Comparison of ENCODE assay signal across 1 cellular context in the genomic region with DNA sequence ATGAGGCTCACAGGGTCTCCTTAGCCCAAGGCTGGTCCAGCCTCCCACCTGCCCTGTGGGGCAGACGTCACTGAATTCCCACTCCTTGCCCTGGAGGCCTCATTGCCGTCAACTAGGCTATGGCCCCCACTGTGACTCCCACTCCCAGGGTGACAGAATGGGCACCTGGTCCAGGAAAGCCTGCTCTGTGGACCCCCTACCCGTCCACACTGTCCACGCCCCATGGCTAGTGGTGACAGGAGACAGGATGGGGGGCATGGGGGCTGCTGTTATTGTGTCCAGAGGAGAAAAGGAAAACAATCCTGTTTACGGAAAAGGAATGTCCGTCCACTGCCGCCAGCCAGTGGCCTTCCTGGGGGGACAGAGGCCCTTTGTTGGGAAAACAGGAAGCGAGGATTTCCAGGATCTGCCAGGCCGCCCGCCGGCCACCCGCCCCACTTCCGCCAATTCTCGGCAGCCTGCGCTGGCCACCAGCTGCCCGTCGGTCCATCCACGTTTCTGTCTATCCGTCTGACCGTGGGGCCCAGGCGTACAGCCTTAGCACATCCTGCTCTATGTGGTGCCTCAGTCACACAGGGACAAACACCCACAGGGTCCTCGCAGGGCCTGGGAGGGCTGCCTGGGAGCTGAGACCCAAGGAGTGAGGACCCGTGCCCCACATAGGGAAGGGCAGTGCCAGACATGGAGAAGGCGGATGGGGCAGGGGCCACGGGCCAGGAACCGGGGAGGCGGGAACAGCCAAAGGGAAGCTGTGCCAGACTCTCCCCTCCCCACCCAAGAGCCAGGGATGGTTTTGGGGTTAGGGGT.
TF ChIP-seq lines count a peak whose summit lies in the region.

No MANE protein-coding gene starts in this region.

TF ChIP-seq in HepG2, 621 proteins besides CTCF, POLR2A, EP300 and RAD21 (continued from another document and continues in another):
- TF ChIP-seq, protein P1, sequence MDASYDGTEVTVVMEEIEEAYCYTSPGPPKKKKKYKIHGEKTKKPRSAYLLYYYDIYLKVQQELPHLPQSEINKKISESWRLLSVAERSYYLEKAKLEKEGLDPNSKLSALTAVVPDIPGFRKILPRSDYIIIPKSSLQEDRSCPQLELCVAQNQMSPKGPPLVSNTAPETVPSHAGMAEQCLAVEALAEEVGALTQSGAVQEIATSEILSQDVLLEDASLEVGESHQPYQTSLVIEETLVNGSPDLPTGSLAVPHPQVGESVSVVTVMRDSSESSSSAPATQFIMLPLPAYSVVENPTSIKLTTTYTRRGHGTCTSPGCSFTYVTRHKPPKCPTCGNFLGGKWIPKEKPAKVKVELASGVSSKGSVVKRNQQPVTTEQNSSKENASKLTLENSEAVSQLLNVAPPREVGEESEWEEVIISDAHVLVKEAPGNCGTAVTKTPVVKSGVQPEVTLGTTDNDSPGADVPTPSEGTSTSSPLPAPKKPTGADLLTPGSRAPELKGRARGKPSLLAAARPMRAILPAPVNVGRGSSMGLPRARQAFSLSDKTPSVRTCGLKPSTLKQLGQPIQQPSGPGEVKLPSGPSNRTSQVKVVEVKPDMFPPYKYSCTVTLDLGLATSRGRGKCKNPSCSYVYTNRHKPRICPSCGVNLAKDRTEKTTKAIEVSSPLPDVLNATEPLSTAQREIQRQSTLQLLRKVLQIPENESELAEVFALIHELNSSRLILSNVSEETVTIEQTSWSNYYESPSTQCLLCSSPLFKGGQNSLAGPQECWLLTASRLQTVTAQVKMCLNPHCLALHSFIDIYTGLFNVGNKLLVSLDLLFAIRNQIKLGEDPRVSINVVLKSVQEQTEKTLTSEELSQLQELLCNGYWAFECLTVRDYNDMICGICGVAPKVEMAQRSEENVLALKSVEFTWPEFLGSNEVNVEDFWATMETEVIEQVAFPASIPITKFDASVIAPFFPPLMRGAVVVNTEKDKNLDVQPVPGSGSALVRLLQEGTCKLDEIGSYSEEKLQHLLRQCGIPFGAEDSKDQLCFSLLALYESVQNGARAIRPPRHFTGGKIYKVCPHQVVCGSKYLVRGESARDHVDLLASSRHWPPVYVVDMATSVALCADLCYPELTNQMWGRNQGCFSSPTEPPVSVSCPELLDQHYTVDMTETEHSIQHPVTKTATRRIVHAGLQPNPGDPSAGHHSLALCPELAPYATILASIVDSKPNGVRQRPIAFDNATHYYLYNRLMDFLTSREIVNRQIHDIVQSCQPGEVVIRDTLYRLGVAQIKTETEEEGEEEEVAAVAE (CRISPR knock-in tag; IDR thresholded peaks at IDR 0.05; ENCODE audit: borderline replicate concordance), result peak; percentile 50; the same call in 1 of the 2 replicates
- no peak; the same call in 1 of the 2 replicates for TF ChIP-seq BRD4 (CRISPR knock-in tag; IDR thresholded peaks at IDR 0.05)
- no peak for TF ChIP-seq ARID2 (CRISPR knock-in tag; IDR thresholded peaks at IDR 0.05; ENCODE audit: borderline replicate concordance)
- no peak for TF ChIP-seq ZNF577 (CRISPR knock-in tag; IDR thresholded peaks at IDR 0.05; ENCODE audit: borderline replicate concordance, low read depth)
- TF ChIP-seq, protein P2, sequence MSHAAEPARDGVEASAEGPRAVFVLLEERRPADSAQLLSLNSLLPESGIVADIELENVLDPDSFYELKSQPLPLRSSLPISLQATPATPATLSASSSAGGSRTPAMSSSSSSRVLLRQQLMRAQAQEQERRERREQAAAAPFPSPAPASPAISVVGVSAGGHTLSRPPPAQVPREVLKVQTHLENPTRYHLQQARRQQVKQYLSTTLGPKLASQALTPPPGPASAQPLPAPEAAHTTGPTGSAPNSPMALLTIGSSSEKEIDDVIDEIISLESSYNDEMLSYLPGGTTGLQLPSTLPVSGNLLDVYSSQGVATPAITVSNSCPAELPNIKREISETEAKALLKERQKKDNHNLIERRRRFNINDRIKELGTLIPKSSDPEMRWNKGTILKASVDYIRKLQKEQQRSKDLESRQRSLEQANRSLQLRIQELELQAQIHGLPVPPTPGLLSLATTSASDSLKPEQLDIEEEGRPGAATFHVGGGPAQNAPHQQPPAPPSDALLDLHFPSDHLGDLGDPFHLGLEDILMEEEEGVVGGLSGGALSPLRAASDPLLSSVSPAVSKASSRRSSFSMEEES (CRISPR knock-in tag; IDR thresholded peaks at IDR 0.05), result peak; percentile 73; the same call in 1 of the 2 replicates
- TF ChIP-seq ZNF7 (CRISPR knock-in tag; IDR thresholded peaks at IDR 0.05), result no peak
- no peak for TF ChIP-seq ZNF75D (CRISPR knock-in tag; IDR thresholded peaks at IDR 0.05; ENCODE audit: borderline replicate concordance)
- TF ChIP-seq, protein P3, sequence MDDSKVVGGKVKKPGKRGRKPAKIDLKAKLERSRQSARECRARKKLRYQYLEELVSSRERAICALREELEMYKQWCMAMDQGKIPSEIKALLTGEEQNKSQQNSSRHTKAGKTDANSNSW (CRISPR knock-in tag; IDR thresholded peaks at IDR 0.05; ENCODE audit: borderline replicate concordance), result no peak
- TF ChIP-seq ZMAT3 (CRISPR knock-in tag; conservative IDR thresholded peaks at IDR 0.05), result no peak
- TF ChIP-seq, protein P4, sequence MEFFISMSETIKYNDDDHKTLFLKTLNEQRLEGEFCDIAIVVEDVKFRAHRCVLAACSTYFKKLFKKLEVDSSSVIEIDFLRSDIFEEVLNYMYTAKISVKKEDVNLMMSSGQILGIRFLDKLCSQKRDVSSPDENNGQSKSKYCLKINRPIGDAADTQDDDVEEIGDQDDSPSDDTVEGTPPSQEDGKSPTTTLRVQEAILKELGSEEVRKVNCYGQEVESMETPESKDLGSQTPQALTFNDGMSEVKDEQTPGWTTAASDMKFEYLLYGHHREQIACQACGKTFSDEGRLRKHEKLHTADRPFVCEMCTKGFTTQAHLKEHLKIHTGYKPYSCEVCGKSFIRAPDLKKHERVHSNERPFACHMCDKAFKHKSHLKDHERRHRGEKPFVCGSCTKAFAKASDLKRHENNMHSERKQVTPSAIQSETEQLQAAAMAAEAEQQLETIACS (CRISPR knock-in tag; IDR thresholded peaks at IDR 0.05), result no peak
- 0 out of 2 replicates have a peak, but pooled peaks have one; percentile 48 for TF ChIP-seq ZMYM2 (CRISPR knock-in tag; IDR thresholded peaks at IDR 0.05)
- TF ChIP-seq, protein P5, sequence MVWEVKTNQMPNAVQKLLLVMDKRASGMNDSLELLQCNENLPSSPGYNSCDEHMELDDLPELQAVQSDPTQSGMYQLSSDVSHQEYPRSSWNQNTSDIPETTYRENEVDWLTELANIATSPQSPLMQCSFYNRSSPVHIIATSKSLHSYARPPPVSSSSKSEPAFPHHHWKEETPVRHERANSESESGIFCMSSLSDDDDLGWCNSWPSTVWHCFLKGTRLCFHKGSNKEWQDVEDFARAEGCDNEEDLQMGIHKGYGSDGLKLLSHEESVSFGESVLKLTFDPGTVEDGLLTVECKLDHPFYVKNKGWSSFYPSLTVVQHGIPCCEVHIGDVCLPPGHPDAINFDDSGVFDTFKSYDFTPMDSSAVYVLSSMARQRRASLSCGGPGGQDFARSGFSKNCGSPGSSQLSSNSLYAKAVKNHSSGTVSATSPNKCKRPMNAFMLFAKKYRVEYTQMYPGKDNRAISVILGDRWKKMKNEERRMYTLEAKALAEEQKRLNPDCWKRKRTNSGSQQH (CRISPR knock-in tag; IDR thresholded peaks at IDR 0.05; ENCODE audit: low read depth), result no peak
- no peak for TF ChIP-seq MED13 (CRISPR knock-in tag; IDR thresholded peaks at IDR 0.05)
- TF ChIP-seq ZKSCAN5 (CRISPR knock-in tag; IDR thresholded peaks at IDR 0.05), result no peak
- peak; percentile 84 for TF ChIP-seq KAT8 (CRISPR knock-in tag; IDR thresholded peaks at IDR 0.05)
- no peak; the same call in 1 of the 2 replicates for TF ChIP-seq ZNF343 (CRISPR knock-in tag; IDR thresholded peaks at IDR 0.05)
- TF ChIP-seq CHD4 (IDR thresholded peaks at IDR 0.05; ENCODE audit: borderline replicate concordance, low read length), result no peak; the same call in 1 of the 2 replicates
- no peak for TF ChIP-seq IKZF1 (IDR thresholded peaks at IDR 0.05)
- TF ChIP-seq SMARCE1 (IDR thresholded peaks at IDR 0.05; ENCODE audit: borderline replicate concordance), result no peak
- TF ChIP-seq ELF1 (CRISPR knock-in tag; IDR thresholded peaks at IDR 0.05), result peak; percentile 95
- no peak for TF ChIP-seq HDAC6 (IDR thresholded peaks at IDR 0.05; ENCODE audit: low read depth, low read length)
- no peak for TF ChIP-seq ZMYM3 (CRISPR knock-in tag; IDR thresholded peaks at IDR 0.05)
- TF ChIP-seq THYN1 (CRISPR knock-in tag; IDR thresholded peaks at IDR 0.05; ENCODE audit: borderline replicate concordance, low read depth), result no peak
- TF ChIP-seq, protein P6, sequence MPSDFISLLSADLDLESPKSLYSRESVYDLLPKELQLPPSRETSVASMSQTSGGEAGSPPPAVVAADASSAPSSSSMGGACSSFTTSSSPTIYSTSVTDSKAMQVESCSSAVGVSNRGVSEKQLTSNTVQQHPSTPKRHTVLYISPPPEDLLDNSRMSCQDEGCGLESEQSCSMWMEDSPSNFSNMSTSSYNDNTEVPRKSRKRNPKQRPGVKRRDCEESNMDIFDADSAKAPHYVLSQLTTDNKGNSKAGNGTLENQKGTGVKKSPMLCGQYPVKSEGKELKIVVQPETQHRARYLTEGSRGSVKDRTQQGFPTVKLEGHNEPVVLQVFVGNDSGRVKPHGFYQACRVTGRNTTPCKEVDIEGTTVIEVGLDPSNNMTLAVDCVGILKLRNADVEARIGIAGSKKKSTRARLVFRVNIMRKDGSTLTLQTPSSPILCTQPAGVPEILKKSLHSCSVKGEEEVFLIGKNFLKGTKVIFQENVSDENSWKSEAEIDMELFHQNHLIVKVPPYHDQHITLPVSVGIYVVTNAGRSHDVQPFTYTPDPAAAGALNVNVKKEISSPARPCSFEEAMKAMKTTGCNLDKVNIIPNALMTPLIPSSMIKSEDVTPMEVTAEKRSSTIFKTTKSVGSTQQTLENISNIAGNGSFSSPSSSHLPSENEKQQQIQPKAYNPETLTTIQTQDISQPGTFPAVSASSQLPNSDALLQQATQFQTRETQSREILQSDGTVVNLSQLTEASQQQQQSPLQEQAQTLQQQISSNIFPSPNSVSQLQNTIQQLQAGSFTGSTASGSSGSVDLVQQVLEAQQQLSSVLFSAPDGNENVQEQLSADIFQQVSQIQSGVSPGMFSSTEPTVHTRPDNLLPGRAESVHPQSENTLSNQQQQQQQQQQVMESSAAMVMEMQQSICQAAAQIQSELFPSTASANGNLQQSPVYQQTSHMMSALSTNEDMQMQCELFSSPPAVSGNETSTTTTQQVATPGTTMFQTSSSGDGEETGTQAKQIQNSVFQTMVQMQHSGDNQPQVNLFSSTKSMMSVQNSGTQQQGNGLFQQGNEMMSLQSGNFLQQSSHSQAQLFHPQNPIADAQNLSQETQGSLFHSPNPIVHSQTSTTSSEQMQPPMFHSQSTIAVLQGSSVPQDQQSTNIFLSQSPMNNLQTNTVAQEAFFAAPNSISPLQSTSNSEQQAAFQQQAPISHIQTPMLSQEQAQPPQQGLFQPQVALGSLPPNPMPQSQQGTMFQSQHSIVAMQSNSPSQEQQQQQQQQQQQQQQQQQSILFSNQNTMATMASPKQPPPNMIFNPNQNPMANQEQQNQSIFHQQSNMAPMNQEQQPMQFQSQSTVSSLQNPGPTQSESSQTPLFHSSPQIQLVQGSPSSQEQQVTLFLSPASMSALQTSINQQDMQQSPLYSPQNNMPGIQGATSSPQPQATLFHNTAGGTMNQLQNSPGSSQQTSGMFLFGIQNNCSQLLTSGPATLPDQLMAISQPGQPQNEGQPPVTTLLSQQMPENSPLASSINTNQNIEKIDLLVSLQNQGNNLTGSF (CRISPR knock-in tag; IDR thresholded peaks at IDR 0.05), result no peak
- TF ChIP-seq, protein P7, sequence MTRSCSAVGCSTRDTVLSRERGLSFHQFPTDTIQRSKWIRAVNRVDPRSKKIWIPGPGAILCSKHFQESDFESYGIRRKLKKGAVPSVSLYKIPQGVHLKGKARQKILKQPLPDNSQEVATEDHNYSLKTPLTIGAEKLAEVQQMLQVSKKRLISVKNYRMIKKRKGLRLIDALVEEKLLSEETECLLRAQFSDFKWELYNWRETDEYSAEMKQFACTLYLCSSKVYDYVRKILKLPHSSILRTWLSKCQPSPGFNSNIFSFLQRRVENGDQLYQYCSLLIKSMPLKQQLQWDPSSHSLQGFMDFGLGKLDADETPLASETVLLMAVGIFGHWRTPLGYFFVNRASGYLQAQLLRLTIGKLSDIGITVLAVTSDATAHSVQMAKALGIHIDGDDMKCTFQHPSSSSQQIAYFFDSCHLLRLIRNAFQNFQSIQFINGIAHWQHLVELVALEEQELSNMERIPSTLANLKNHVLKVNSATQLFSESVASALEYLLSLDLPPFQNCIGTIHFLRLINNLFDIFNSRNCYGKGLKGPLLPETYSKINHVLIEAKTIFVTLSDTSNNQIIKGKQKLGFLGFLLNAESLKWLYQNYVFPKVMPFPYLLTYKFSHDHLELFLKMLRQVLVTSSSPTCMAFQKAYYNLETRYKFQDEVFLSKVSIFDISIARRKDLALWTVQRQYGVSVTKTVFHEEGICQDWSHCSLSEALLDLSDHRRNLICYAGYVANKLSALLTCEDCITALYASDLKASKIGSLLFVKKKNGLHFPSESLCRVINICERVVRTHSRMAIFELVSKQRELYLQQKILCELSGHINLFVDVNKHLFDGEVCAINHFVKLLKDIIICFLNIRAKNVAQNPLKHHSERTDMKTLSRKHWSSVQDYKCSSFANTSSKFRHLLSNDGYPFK (CRISPR knock-in tag; IDR thresholded peaks at IDR 0.05; ENCODE audit: borderline replicate concordance), result peak; percentile 61; the same call in 1 of the 2 replicates
- TF ChIP-seq, protein P8, sequence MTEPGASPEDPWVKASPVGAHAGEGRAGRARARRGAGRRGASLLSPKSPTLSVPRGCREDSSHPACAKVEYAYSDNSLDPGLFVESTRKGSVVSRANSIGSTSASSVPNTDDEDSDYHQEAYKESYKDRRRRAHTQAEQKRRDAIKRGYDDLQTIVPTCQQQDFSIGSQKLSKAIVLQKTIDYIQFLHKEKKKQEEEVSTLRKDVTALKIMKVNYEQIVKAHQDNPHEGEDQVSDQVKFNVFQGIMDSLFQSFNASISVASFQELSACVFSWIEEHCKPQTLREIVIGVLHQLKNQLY (CRISPR knock-in tag; IDR thresholded peaks at IDR 0.05), result 0 out of 2 replicates have a peak, but pooled peaks have one; percentile 28
- peak; percentile 21; the same call in 1 of the 2 replicates for TF ChIP-seq MAZ (IDR thresholded peaks at IDR 0.05; ENCODE audit: borderline replicate concordance, low read depth, low read length)
- TF ChIP-seq MAZ (CRISPR knock-in tag; IDR thresholded peaks at IDR 0.05; ENCODE audit: low read depth), result peak; percentile 85
- no peak for TF ChIP-seq ZBTB21 (CRISPR knock-in tag; IDR thresholded peaks at IDR 0.05)
- no peak for TF ChIP-seq ZNF496 (CRISPR knock-in tag; IDR thresholded peaks at IDR 0.05; ENCODE audit: insufficient replicate concordance)
- peak; percentile 71 for TF ChIP-seq ETV6 (CRISPR knock-in tag; conservative IDR thresholded peaks at IDR 0.05)
- no peak; the same call in 1 of the 2 replicates for TF ChIP-seq AHR (CRISPR knock-in tag; IDR thresholded peaks at IDR 0.05)
- TF ChIP-seq, protein P9, sequence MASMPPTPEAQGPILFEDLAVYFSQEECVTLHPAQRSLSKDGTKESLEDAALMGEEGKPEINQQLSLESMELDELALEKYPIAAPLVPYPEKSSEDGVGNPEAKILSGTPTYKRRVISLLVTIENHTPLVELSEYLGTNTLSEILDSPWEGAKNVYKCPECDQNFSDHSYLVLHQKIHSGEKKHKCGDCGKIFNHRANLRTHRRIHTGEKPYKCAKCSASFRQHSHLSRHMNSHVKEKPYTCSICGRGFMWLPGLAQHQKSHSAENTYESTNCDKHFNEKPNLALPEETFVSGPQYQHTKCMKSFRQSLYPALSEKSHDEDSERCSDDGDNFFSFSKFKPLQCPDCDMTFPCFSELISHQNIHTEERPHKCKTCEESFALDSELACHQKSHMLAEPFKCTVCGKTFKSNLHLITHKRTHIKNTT (CRISPR knock-in tag; IDR thresholded peaks at IDR 0.05), result no peak
- TF ChIP-seq ZSCAN12 (CRISPR knock-in tag; IDR thresholded peaks at IDR 0.05), result no peak
- TF ChIP-seq SP140L (CRISPR knock-in tag; IDR thresholded peaks at IDR 0.05; ENCODE audit: borderline replicate concordance), result no peak
- TF ChIP-seq ZNF441 (CRISPR knock-in tag; IDR thresholded peaks at IDR 0.05; ENCODE audit: borderline replicate concordance), result peak; percentile 86; the same call in 1 of the 2 replicates
- TF ChIP-seq RCOR2 (CRISPR knock-in tag; IDR thresholded peaks at IDR 0.05), result no peak
- peak; percentile 37; the same call in 1 of the 2 replicates for TF ChIP-seq HNF4A (CRISPR knock-in tag; IDR thresholded peaks at IDR 0.05)
- no peak for TF ChIP-seq CHD2 (IDR thresholded peaks at IDR 0.05; ENCODE audit: low read depth, low read length)
